ENCODE assay signal across 9 cellular contexts in genomic region chr11:94329501-94329900, GRCh38. TPM values are rescaled to one million over a fixed set of nuclear protein-coding genes. Genes with fewer than 3 reads are reported as not detected.
"Had no signal": no experiment of that assay in that cellular context is flagged by ENCODE, and none has a peak within 500 bp of the region (broad histone marks: within the 10 kb centered on the region; RNA-seq: fewer than 3 reads in every experiment).

No MANE protein-coding gene starts in this region.

- H3K27ac Mint-ChIP-seq: HFFc6, IgD-negative memory B cell had no signal

- H3K9me3 Mint-ChIP-seq: HFFc6 had no signal

- H3K36me3 Mint-ChIP-seq: IgD-negative memory B cell had no signal

- DNase-seq: GM23248, GOT3, H7, HFFc6, KBM-7 had no signal

- H3K4me3 Mint-ChIP-seq: HFFc6, IgD-negative memory B cell had no signal

- ATAC-seq: HCT116, HepG2 had no signal

- H3K4me1 Mint-ChIP-seq: IgD-negative memory B cell had no signal

RNA-seq across cellular contexts. Expression of gene IZUMO1R, which starts 25.1 kb away (rescaled TPM):
- total RNA-seq: GM23248, H4, H7, HepG2 had no signal
